29 cellular contexts compared by ENCODE assay signal in genomic region chr2:190446193-190446592, GRCh38. TPM values are rescaled to one million over a fixed set of nuclear protein-coding genes. Genes with fewer than 3 reads are reported as not detected.
DNase-seq lines count a peak whose midpoint lies in the region; TF ChIP-seq lines count a peak whose summit lies in the region.
"Had no signal": no experiment of that assay in that cellular context is flagged by ENCODE, and none has a peak within 500 bp of the region (broad histone marks: within the 10 kb centered on the region; RNA-seq: fewer than 3 reads in every experiment).

No MANE protein-coding gene starts in this region.

- H3K79me2 ChIP-seq in OCI-LY7 (ENCODE audit: insufficient read depth, low read depth, low read length): no peaks in the 10 kb centered on the region

- H3K4me1 ChIP-seq in spleen (peaks cover 9 to 73% (median 36%) of the 10 kb centered on the region in 6 donors), OCI-LY7 (ENCODE audit: insufficient read depth, low read length, poor library complexity, severe bottlenecking) (peaks cover 6% of the 10 kb centered on the region)
- H3K4me1 ChIP-seq: SJSA1 had no signal

- intact Hi-C loops in spleen (cut with DNase I; ENCODE audit: low total_unique reads) (no loop called here), OCI-LY7 (cut with micrococcal nuclease; ENCODE audit: unreplicated experiment) (no loop called here)

- H3K27ac ChIP-seq in caudate nucleus (ENCODE audit: low read depth, low read length): peak overlapping the region; percentile 88
- peak overlapping the region; percentile 44 for H3K27ac ChIP-seq in substantia nigra (ENCODE audit: low read depth, low read length, poor library complexity, severe bottlenecking)
- peak overlapping the region in 4 of 8 donors; percentile 13 to 35 (median 20) for H3K27ac ChIP-seq in spleen
- no peak overlapping the region for H3K27ac ChIP-seq in OCI-LY7 (ENCODE audit: low read depth, low read length, poor library complexity, severe bottlenecking)
- H3K27ac ChIP-seq: 22Rv1, parathyroid adenoma, SJSA1 had no signal

- H3K9me3 Mint-ChIP-seq in nephron: no peaks in the 10 kb centered on the region
- H3K9me3 Mint-ChIP-seq: activated naive CD8-positive, alpha-beta T cell treated with anti-CD3 and anti-CD28 coated beads, Interleukin-2, amount 10 ng/mL, durations not matched to agents 7 days and 5 days; HFFc6; IgD-negative memory B cell had no signal

- no peaks in the 10 kb centered on the region for H3K36me3 ChIP-seq in spleen
- H3K36me3 ChIP-seq in OCI-LY7 (ENCODE audit: insufficient read depth, low read length): no peaks in the 10 kb centered on the region
- H3K36me3 ChIP-seq: SJSA1 had no signal

- no TSS peak for BruUV-seq in OCI-LY7 (replicated peaks; lab: Mats Ljungman, UMichigan)

- no peaks in the 10 kb centered on the region for H3K27me3 ChIP-seq in spleen (replicated peaks in 1 of 7)
- H3K27me3 ChIP-seq: SJSA1 had no signal

- 64 to 86% (median 78%) methylated on average over 2 of the region's 2 CpGs for WGBS in spleen, 5 donors

- H3K4me3 Mint-ChIP-seq in nephron: no peak overlapping the region
- H3K4me3 Mint-ChIP-seq: activated CD4-positive, alpha-beta T cell treated with anti-CD3 and anti-CD28 coated beads, Interleukin-2, amount 10 ng/mL, durations not matched to agents 24 days and 14 days; activated naive CD8-positive, alpha-beta T cell treated with anti-CD3 and anti-CD28 coated beads, Interleukin-2, amount 10 ng/mL, durations not matched to agents 7 days and 5 days; HFFc6; IgD-negative memory B cell had no signal

- H3K4me3 ChIP-seq in spleen (no peak overlapping the region), OCI-LY7 (ENCODE audit: low read depth, low read length, poor library complexity, severe bottlenecking) (no peak overlapping the region)
- H3K4me3 ChIP-seq: SJSA1 had no signal

- peaks cover 35% of the 10 kb centered on the region for H3K4me1 Mint-ChIP-seq in nephron

- CTCF ChIA-PET in OCI-LY7 (lab: Charles Lee; ENCODE audit: unreplicated experiment): no interaction called here

- TF ChIP-seq POLR2A in spleen (IDR thresholded peaks at IDR 0.05): no peak

- peaks cover 5% of the 10 kb centered on the region for H3K27me3 Mint-ChIP-seq in nephron (ENCODE audit: low read depth)
- H3K27me3 Mint-ChIP-seq: activated CD4-positive, alpha-beta T cell treated with anti-CD3 and anti-CD28 coated beads, Interleukin-2, amount 10 ng/mL, durations not matched to agents 24 days and 14 days; activated naive CD8-positive, alpha-beta T cell treated with anti-CD3 and anti-CD28 coated beads, Interleukin-2, amount 10 ng/mL, durations not matched to agents 7 days and 5 days; IgD-negative memory B cell had no signal

- DNase-seq in DMS 273 (lab: John Stamatoyannopoulos, UW; ENCODE audit: unreplicated experiment): peak; percentile 10
- no peak for DNase-seq in DMS 273 treated with DMSO at 0.1 percent for 48 hours (lab: John Stamatoyannopoulos, UW)
- DNase-seq in caudate nucleus (lab: John Stamatoyannopoulos, UW): no peak
- DNase-seq in substantia nigra (lab: John Stamatoyannopoulos, UW): no peak
- DNase-seq in COR-L47 (lab: John Stamatoyannopoulos, UW): no peak
- no peak for DNase-seq in spleen
- DNase-seq in OCI-LY7 (ENCODE audit: low spot score): no peak
- DNase-seq: activated CD4-positive, alpha-beta T cell treated with anti-CD3 and anti-CD28 coated beads, Interleukin-2, amount 10 ng/mL, durations not matched to agents 24 days and 14 days; activated effector memory CD4-positive, alpha-beta T cell treated with Interleukin-2 at 50 U/mL for 16 hours; activated naive CD8-positive, alpha-beta T cell treated with anti-CD3 and anti-CD28 coated beads, Interleukin-2, amount 10 ng/mL, durations not matched to agents 7 days and 5 days; Calu3; cerebellar nuclear complex; DND-41; GOT3; HFFc6; hippocampal formation; NCI-H1092; NCI-H1694; NCI-H446; NCI-H774; right cardiac atrium; RPMI8226; stimulated activated CD4-positive, alpha-beta T cell treated with anti-CD3 and anti-CD28 coated beads, Interleukin-12 subunit alpha, Interleukin-12 subunit beta, amount 100 ng/mL, for 4 hours; stimulated activated CD4-positive, alpha-beta T cell treated with anti-CD3 and anti-CD28 coated beads, Interleukin-2, amount 100 ng/mL, for 48 hours had no signal

- no peak overlapping the region for H2AFZ ChIP-seq in OCI-LY7 (ENCODE audit: low read length)
- H2AFZ ChIP-seq: parathyroid adenoma had no signal

- no peaks in the 10 kb centered on the region for H3K36me3 Mint-ChIP-seq in nephron (ENCODE audit: low read depth)

- peak overlapping the region in 2 of 3 experiments; percentile 18 to 29 for H3K27ac Mint-ChIP-seq in nephron
- H3K27ac Mint-ChIP-seq: activated CD4-positive, alpha-beta T cell treated with anti-CD3 and anti-CD28 coated beads, Interleukin-2, amount 10 ng/mL, durations not matched to agents 24 days and 14 days; activated naive CD8-positive, alpha-beta T cell treated with anti-CD3 and anti-CD28 coated beads, Interleukin-2, amount 10 ng/mL, durations not matched to agents 7 days and 5 days; HFFc6 had no signal

- H3K9me2 ChIP-seq in OCI-LY7 (ENCODE audit: insufficient read depth, low read length): no peaks in the 10 kb centered on the region

- H3K9me3 ChIP-seq in spleen (no peaks in the 10 kb centered on the region), OCI-LY7 (ENCODE audit: low read length) (no peaks in the 10 kb centered on the region)
- H3K9me3 ChIP-seq: SJSA1 had no signal

- H3K4me2 ChIP-seq in OCI-LY7 (ENCODE audit: low read length): no peak overlapping the region

- TF ChIP-seq CTCF in nephron (IDR thresholded peaks at IDR 0.05; ENCODE audit: unreplicated experiment in 3 of 3) (no peak), spleen (IDR thresholded peaks at IDR 0.05 in 8 of 11, conservative IDR thresholded peaks at IDR 0.05 in 3 of 11) (no peak), OCI-LY7 (conservative IDR thresholded peaks at IDR 0.05; ENCODE audit: low read length) (no peak)

- H4K20me1 ChIP-seq in OCI-LY7 (ENCODE audit: insufficient read depth, low read length): no peaks in the 10 kb centered on the region

- POLR2A ChIA-PET in OCI-LY7 (lab: Charles Lee): interaction anchor here (0.6 to 3.4 kb wide), 8 partner anchors 9 to 64 kb away, joined by 3 to 14 read pairs (median 3); no protein-coding TSS in a partner anchor

RNA-seq across cellular contexts. Expression of gene MFSD6, which starts 38.0 kb away (rescaled TPM):
- total RNA-seq in spleen (100 to 1,000 TPM in 2 of 7 donors, 10 to 100 TPM in 5; 31.9 to 130 (median 59.8) TPM), OCI-LY7 (2022) (19.5 and 23.1 TPM in 2 replicates)
- 10 to 100 TPM in 1 of 3 donors, 1 to 10 TPM in 2; 5.0 to 10.1 (median 5.5) TPM for polyA plus RNA-seq in spleen
- 8.3 and 11.5 TPM in 2 replicates for total RNA-seq in OCI-LY7 (2014; rRNA removed; shearing (Covaris generic))
